10 cellular contexts compared by ENCODE assay signal in genomic region chr18:61569176-61569892, GRCh38.
A peak's percentile ranks its signal among the peaks of the same experiment; 100 is the strongest.
DNase-seq lines count a peak whose midpoint lies in the region; TF ChIP-seq lines count a peak whose summit lies in the region.
"Had no signal": no experiment of that assay in that cellular context is flagged by ENCODE, and none has a peak within 500 bp of the region (broad histone marks: within the 10 kb centered on the region; RNA-seq: fewer than 3 reads in every experiment).

No MANE protein-coding gene starts in this region.

- TF ChIP-seq CTCF in AG10803 (conservative IDR thresholded peaks at IDR 0.05; ENCODE audit: low read length) = no peak
- no peak for TF ChIP-seq CTCF in chondrocyte (IDR thresholded peaks at IDR 0.05)

- H3K4me3 ChIP-seq in AG10803 (ENCODE audit: low read length) = no peak overlapping the region
- H3K4me3 ChIP-seq: right lobe of liver had no signal

- H3K27ac Mint-ChIP-seq in chondrocyte (ENCODE audit: unreplicated experiment) = peak overlapping the region; percentile 99
- H3K27ac Mint-ChIP-seq: stimulated activated memory B cell treated with anti-CD40 and anti-IgM and Interleukin-4, amounts not matched to agents 10 μg/mL and 1 μg/mL and 100 μg/mL, for 72 hours had no signal

- peak overlapping the region; percentile 1 for H3K4me3 Mint-ChIP-seq in chondrocyte (ENCODE audit: unreplicated experiment)
- H3K4me3 Mint-ChIP-seq: stimulated activated memory B cell treated with anti-CD40 and anti-IgM and Interleukin-4, amounts not matched to agents 10 μg/mL and 1 μg/mL and 100 μg/mL, for 72 hours had no signal

- DNase-seq in AG10803 (ENCODE audit: low read depth) (peak; percentile 94), LoVo (ENCODE audit: low spot score) (peak; percentile 37), chondrocyte (ENCODE audit: low spot score) (no peak), lung microvascular endothelial cell (ENCODE audit: low read depth in 2 of 2) (peak; percentile 35 to 62), RKO (ENCODE audit: low spot score) (no peak), DMS79 treated with DMSO at 0.1 percent for 48 hours (lab: John Stamatoyannopoulos, UW) (no peak), COLO668 (lab: John Stamatoyannopoulos, UW; ENCODE audit: unreplicated experiment) (no peak)
- DNase-seq in activated CD8-positive, alpha-beta memory T cell treated with anti-CD3 and anti-CD28 coated beads, Interleukin-2, amount 50 U/mL, for 4 hours = no peak
- DNase-seq: right lobe of liver had no signal

- peaks cover 40% of the 10 kb centered on the region for H3K4me1 Mint-ChIP-seq in chondrocyte (ENCODE audit: low read depth)
- H3K4me1 Mint-ChIP-seq: stimulated activated memory B cell treated with anti-CD40 and anti-IgM and Interleukin-4, amounts not matched to agents 10 μg/mL and 1 μg/mL and 100 μg/mL, for 72 hours had no signal

- peaks cover 37% of the 10 kb centered on the region for H3K9me3 Mint-ChIP-seq in chondrocyte (ENCODE audit: low read depth)

- peaks cover 8% of the 10 kb centered on the region for H3K36me3 Mint-ChIP-seq in chondrocyte (ENCODE audit: low read depth)
- H3K36me3 Mint-ChIP-seq: stimulated activated memory B cell treated with anti-CD40 and anti-IgM and Interleukin-4, amounts not matched to agents 10 μg/mL and 1 μg/mL and 100 μg/mL, for 72 hours had no signal

- no peaks in the 10 kb centered on the region for H3K27me3 Mint-ChIP-seq in chondrocyte (ENCODE audit: low read depth)

Comparison
In these comparisons a context has a peak if more than half of its experiments do, and no peak if none do; other contexts are left out.
1. DNase-seq: peak in AG10803 (single experiment), LoVo (single experiment) and lung microvascular endothelial cell (2 of 2); none in chondrocyte (single experiment), activated CD8-positive, alpha-beta memory T cell treated with anti-CD3 and anti-CD28 coated beads, Interleukin-2, amount 50 U/mL, for 4 hours (single experiment), RKO (single experiment), DMS79 treated with DMSO at 0.1 percent for 48 hours (single experiment) and COLO668 (single experiment).